Comparison of ENCODE assay signal across 15 cellular contexts in genomic region chr14:33943484-33943883, GRCh38. TPM values are rescaled to one million over a fixed set of nuclear protein-coding genes. Genes with fewer than 3 reads are reported as not detected.
DNase-seq lines count a peak whose midpoint lies in the region; ATAC-seq and TF ChIP-seq lines count a peak whose summit lies in the region.
"Had no signal": no experiment of that assay in that cellular context is flagged by ENCODE, and none has a peak within 500 bp of the region (broad histone marks: within the 10 kb centered on the region; RNA-seq: fewer than 3 reads in every experiment).

No MANE protein-coding gene starts in this region.

- ATAC-seq in DND-41 (ENCODE audit: insufficient read depth, low read depth) (no peak), GM21717 (IDR thresholded peaks at IDR 0.05; ENCODE audit: unreplicated experiment) (no peak), left lung (no peak)
- ATAC-seq: activated CD4-positive, CD25-positive, alpha-beta regulatory T cell treated with anti-CD3 and anti-CD28 coated beads, Interleukin-2, amount 50 U/mL, for 24 hours; gastrocnemius medialis had no signal

- peaks cover 26% of the 10 kb centered on the region for H3K36me3 ChIP-seq in DND-41 (ENCODE audit: insufficient read depth, low read length)
- H3K36me3 ChIP-seq in muscle layer of colon (ENCODE audit: insufficient read depth, low read length): no peaks in the 10 kb centered on the region
- no peaks in the 10 kb centered on the region for H3K36me3 ChIP-seq in left lung
- H3K36me3 ChIP-seq: gastrocnemius medialis, HAP-1, right atrium auricular region, suprapubic skin had no signal

- intact Hi-C loops in left lung (cut with DNase I): no loop called here

- peak overlapping the region; percentile 72; the same call in 1 of the 2 replicates for H3K27ac ChIP-seq in C4-2B
- peak overlapping the region; percentile 0; the same call in 1 of the 2 replicates for H3K27ac ChIP-seq in DND-41 (ENCODE audit: low read length)
- H3K27ac ChIP-seq in VCaP: peak overlapping the region; percentile 90
- peak overlapping the region; percentile 54 for H3K27ac ChIP-seq in muscle layer of colon (ENCODE audit: low read depth, low read length)
- no peak overlapping the region for H3K27ac ChIP-seq in coronary artery
- H3K27ac ChIP-seq in left lung: no peak overlapping the region
- H3K27ac ChIP-seq: epithelial cell of prostate, gastrocnemius medialis, right atrium auricular region, suprapubic skin had no signal

- H3K9ac ChIP-seq in DND-41 (ENCODE audit: low read depth, low read length) (no peak overlapping the region), muscle layer of colon (ENCODE audit: low read length) (no peak overlapping the region)

- peaks cover 1% of the 10 kb centered on the region; the same call in 1 of the 2 replicates for H4K20me1 ChIP-seq in DND-41 (ENCODE audit: insufficient read depth, low read length)

- H3K4me3 ChIP-seq in DND-41 (ENCODE audit: low read depth in 1 of 2, low read length in 2 of 2) (no peak overlapping the region), muscle layer of colon (ENCODE audit: low read depth in 1 of 2, low read length in 2 of 2) (no peak overlapping the region), coronary artery (no peak overlapping the region), left lung (no peak overlapping the region)
- H3K4me3 ChIP-seq: gastrocnemius medialis, HAP-1, lung, right atrium auricular region, suprapubic skin had no signal

- H3K4me1 ChIP-seq in DND-41 (ENCODE audit: insufficient read depth, low read length) (peaks cover 66% of the 10 kb centered on the region), muscle layer of colon (ENCODE audit: insufficient read depth, low read length) (peaks cover 50% of the 10 kb centered on the region), left lung (peaks cover 0 to 4% of the 10 kb centered on the region in 2 donors)

- TF ChIP-seq CTCF in C4-2B (conservative IDR thresholded peaks at IDR 0.05) (no peak), DND-41 (IDR thresholded peaks at IDR 0.05; ENCODE audit: borderline replicate concordance, extremely low read depth, low read length, poor library complexity, severe bottlenecking) (no peak), VCaP (conservative IDR thresholded peaks at IDR 0.05) (no peak), coronary artery (IDR thresholded peaks at IDR 0.05) (no peak), left lung (IDR thresholded peaks at IDR 0.05) (no peak)

- H2AFZ ChIP-seq in DND-41 (ENCODE audit: low read depth, low read length): no peak overlapping the region

- H3K27me3 ChIP-seq in DND-41 (ENCODE audit: insufficient read depth, low read length, poor library complexity): no peaks in the 10 kb centered on the region
- H3K27me3 ChIP-seq in muscle layer of colon (ENCODE audit: control insufficient read depth in 1 of 2, insufficient read depth in 2 of 2, low read length in 2 of 2): no peaks in the 10 kb centered on the region
- H3K27me3 ChIP-seq in left lung: peaks cover 0 to 19% of the 10 kb centered on the region in 2 donors
- H3K27me3 ChIP-seq: gastrocnemius medialis, right atrium auricular region, suprapubic skin had no signal

- H3K9me3 ChIP-seq in DND-41 (ENCODE audit: insufficient read depth, low read length, severe bottlenecking): no peaks in the 10 kb centered on the region
- no peaks in the 10 kb centered on the region for H3K9me3 ChIP-seq in muscle layer of colon (ENCODE audit: low read length)
- H3K9me3 ChIP-seq in left lung: no peaks in the 10 kb centered on the region
- H3K9me3 ChIP-seq: gastrocnemius medialis, HAP-1, right atrium auricular region, suprapubic skin had no signal

- DNase-seq in DND-41: no peak
- DNase-seq in coronary artery (ENCODE audit: low spot score): no peak
- no peak for DNase-seq in stimulated activated CD4-positive, alpha-beta T cell treated with anti-CD3 and anti-CD28 coated beads, Interleukin-4, amount 100 ng/mL, for 4 hours
- no peak for DNase-seq in left lung
- DNase-seq: gastrocnemius medialis had no signal

- peak overlapping the region; percentile 4; the same call in 1 of the 2 replicates for H3K4me2 ChIP-seq in DND-41 (ENCODE audit: insufficient read depth, low read length)

- H3K79me2 ChIP-seq in DND-41 (ENCODE audit: insufficient read depth, low read length): peaks cover 97% of the 10 kb centered on the region

RNA-seq across cellular contexts. Expression of gene EGLN3, which starts 7.4 kb away (rescaled TPM):
- total RNA-seq in left lung: 1 to 10 TPM; 1.3 to 4.5 TPM

Comparison
In these comparisons a context has a peak if more than half of its experiments do, and no peak if none do; other contexts are left out.
1. H3K27ac ChIP-seq: peak in C4-2B (single experiment), DND-41 (single experiment), VCaP (single experiment) and muscle layer of colon (single experiment); none in coronary artery (0 of 2) and left lung (0 of 2).